ENCODE assay signal across 14 cellular contexts in the genomic region with DNA sequence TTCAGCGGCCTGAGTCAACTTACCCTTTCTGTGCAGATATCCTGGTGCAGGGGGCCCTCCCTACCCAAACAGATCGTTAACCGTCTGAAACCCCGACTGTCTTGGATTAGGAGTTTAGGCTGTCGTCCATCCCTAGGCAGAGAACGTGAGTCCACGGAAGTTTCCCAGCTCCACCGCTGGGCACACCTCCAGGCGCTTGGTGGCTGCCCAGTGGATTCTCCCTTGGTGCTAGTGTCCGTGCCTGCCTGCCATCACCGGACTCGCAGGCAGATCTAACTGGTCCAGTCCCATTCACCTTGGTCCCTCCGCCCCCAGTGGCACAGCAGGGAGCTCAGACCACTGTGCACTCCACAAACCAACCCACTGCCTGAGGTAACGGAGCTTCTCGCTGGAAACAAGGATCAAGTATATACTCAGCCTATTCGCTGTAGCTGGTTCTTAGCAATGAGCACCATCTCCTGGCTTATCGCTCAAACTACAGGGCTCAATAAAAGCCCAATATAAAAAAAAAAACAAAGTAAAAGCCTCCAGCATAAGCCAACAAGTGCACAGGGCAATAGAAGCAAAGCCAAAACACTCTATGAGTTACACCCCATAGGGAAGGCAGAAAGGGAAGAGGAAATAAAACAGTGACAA.
DNase-seq lines count a peak whose midpoint lies in the region; ATAC-seq and TF ChIP-seq lines count a peak whose summit lies in the region.
"Had no signal": no experiment of that assay in that cellular context is flagged by ENCODE, and none has a peak within 500 bp of the region (broad histone marks: within the 10 kb centered on the region; RNA-seq: fewer than 3 reads in every experiment).

No MANE protein-coding gene starts in this region.

- ATAC-seq in RWPE2 (ENCODE audit: low read depth): peak; percentile 92
- no peak for ATAC-seq in GM21423 (IDR thresholded peaks at IDR 0.05; ENCODE audit: unreplicated experiment)
- ATAC-seq in GM18870 (IDR thresholded peaks at IDR 0.05; ENCODE audit: unreplicated experiment): no peak

- DNase-seq in EL: peak; percentile 53
- no peak for DNase-seq in RWPE2 (ENCODE audit: low spot score)
- DNase-seq in cardiac muscle cell (ENCODE audit: low read depth in 1 of 2, low spot score in 1 of 2): peak in 1 of 2 donors; percentile 37
- DNase-seq in DMS 273 treated with DMSO at 0.1 percent for 48 hours (lab: John Stamatoyannopoulos, UW): no peak
- DNase-seq in NCI-H187 (lab: John Stamatoyannopoulos, UW): no peak
- DNase-seq: activated CD4-positive, alpha-beta T cell treated with anti-CD3 and anti-CD28 coated beads, Interleukin-2, amount 50 U/mL, for 1 hour; KG1; PC-9; stimulated activated CD4-positive, alpha-beta T cell treated with anti-CD3 and anti-CD28 coated beads, Interleukin-4, amount 100 ng/mL, for 24 hours had no signal

- H3K9me3 ChIP-seq in RWPE2 (ENCODE audit: severe bottlenecking) (no peaks in the 10 kb centered on the region), cardiac muscle cell (ENCODE audit: low read depth) (no peaks in the 10 kb centered on the region)

- H3K4me3 ChIP-seq in RWPE2 (ENCODE audit: severe bottlenecking) (no peak overlapping the region), cardiac muscle cell (no peak overlapping the region)
- H3K4me3 ChIP-seq: neural progenitor cell, PC-9, tibial nerve had no signal

- H3K4me1 ChIP-seq in RWPE2 (ENCODE audit: insufficient read depth, poor library complexity, severe bottlenecking) (peaks cover 13% of the 10 kb centered on the region), cardiac muscle cell (ENCODE audit: low read depth) (no peaks in the 10 kb centered on the region)
- H3K4me1 ChIP-seq: neural progenitor cell, tibial nerve had no signal

- peak; percentile 49 for TF ChIP-seq CTCF in 22Rv1 (IDR thresholded peaks at IDR 0.05)
- TF ChIP-seq CTCF in RWPE2 (IDR thresholded peaks at IDR 0.05; ENCODE audit: poor library complexity, severe bottlenecking): peak; percentile 90
- TF ChIP-seq CTCF in cardiac muscle cell (IDR thresholded peaks at IDR 0.05; ENCODE audit: low read depth, low read length): peak; percentile 40

- no peak overlapping the region for H3K27ac ChIP-seq in 22Rv1
- peak overlapping the region; percentile 7 for H3K27ac ChIP-seq in RWPE2 (ENCODE audit: poor library complexity, severe bottlenecking)
- H3K27ac ChIP-seq in cardiac muscle cell: no peak overlapping the region
- H3K27ac ChIP-seq: neural progenitor cell, PC-9, tibial nerve had no signal

- H3K36me3 ChIP-seq in RWPE2 (ENCODE audit: low read depth): no peaks in the 10 kb centered on the region
- H3K36me3 ChIP-seq in cardiac muscle cell: no peaks in the 10 kb centered on the region
- H3K36me3 ChIP-seq: neural progenitor cell, tibial nerve had no signal

- H3K27me3 ChIP-seq in RWPE2 (ENCODE audit: insufficient read depth, poor library complexity, severe bottlenecking) (no peaks in the 10 kb centered on the region), cardiac muscle cell (no peaks in the 10 kb centered on the region)
- H3K27me3 ChIP-seq: neural progenitor cell, tibial nerve had no signal

Comparison
In these comparisons a context has a peak if more than half of its experiments do, and no peak if none do; other contexts are left out.
1. CTCF ChIP-seq: peak in every context shown above with its lines; median percentile 90 in RWPE2; 49 in 22Rv1; 40 in cardiac muscle cell.